11 cellular contexts compared by ENCODE assay signal in genomic region chr17:77129568-77130301, GRCh38. TPM values are rescaled to one million over a fixed set of nuclear protein-coding genes. Genes with fewer than 3 reads are reported as not detected.
DNase-seq lines count a peak whose midpoint lies in the region; ATAC-seq, FAIRE-seq and TF ChIP-seq lines count a peak whose summit lies in the region.
"Had no signal": no experiment of that assay in that cellular context is flagged by ENCODE, and none has a peak within 500 bp of the region (broad histone marks: within the 10 kb centered on the region; RNA-seq: fewer than 3 reads in every experiment).

No MANE protein-coding gene starts in this region.

- POLR2A ChIA-PET in activated naive CD8-positive, alpha-beta T cell treated with anti-CD3 and anti-CD28 coated beads, Interleukin-2, amount 10 ng/mL, durations not matched to agents 7 days and 5 days (lab: Charles Lee) = interaction anchor here (5.9 kb wide), 1 partner anchor 10 kb away, joined by 100 read pairs; the partner anchor contains the start of gene SEC14L1

- DNase-seq in DMS79 treated with DMSO at 0.1 percent for 48 hours (lab: John Stamatoyannopoulos, UW) (peak; percentile 11), DMS79 (lab: John Stamatoyannopoulos, UW) (no peak), GM12892 (ENCODE audit: insufficient read length) (no peak)
- no peak for DNase-seq in activated naive CD8-positive, alpha-beta T cell treated with anti-CD3 and anti-CD28 coated beads, Interleukin-2, amount 10 ng/mL, durations not matched to agents 7 days and 5 days
- DNase-seq in stimulated activated naive CD8-positive, alpha-beta T cell treated with anti-CD3 and anti-CD28 coated beads, Interleukin-15, amount 100 ng/mL, for 72 hours = no peak
- no peak for DNase-seq in stimulated activated CD4-positive, alpha-beta T cell treated with anti-CD3 and anti-CD28 coated beads, Interleukin-2, amount 100 ng/mL, for 24 hours
- DNase-seq: 8988T; activated CD4-positive, alpha-beta T cell treated with anti-CD3 and anti-CD28 coated beads, Interleukin-2, amount 50 U/mL, for 48 hours had no signal

- H3K27ac ChIP-seq in iPS-20b (ENCODE audit: low read length) = no peak overlapping the region

- H3K4me1 Mint-ChIP-seq in activated naive CD8-positive, alpha-beta T cell treated with anti-CD3 and anti-CD28 coated beads, Interleukin-2, amount 10 ng/mL, durations not matched to agents 7 days and 5 days = peaks cover 34% of the 10 kb centered on the region
- peaks cover 45% of the 10 kb centered on the region for H3K4me1 Mint-ChIP-seq in stimulated activated naive CD8-positive, alpha-beta T cell treated with anti-CD3 and anti-CD28 coated beads, Interleukin-15, amount 100 ng/mL, for 72 hours

- ATAC-seq in activated naive CD8-positive, alpha-beta T cell treated with anti-CD3 and anti-CD28 coated beads, Interleukin-2, amount 10 ng/mL, durations not matched to agents 7 days and 5 days (ENCODE audit: low read depth) = no peak
- no peak for ATAC-seq in stimulated activated naive CD8-positive, alpha-beta T cell treated with anti-CD3 and anti-CD28 coated beads, Interleukin-15, amount 100 ng/mL, for 72 hours
- no peak for ATAC-seq in HG03097 (IDR thresholded peaks at IDR 0.05; ENCODE audit: low FRiP score, unreplicated experiment)

- no peak for FAIRE-seq in GM12892 (lab: Jason Lieb, UNC)

- H3K4me3 Mint-ChIP-seq in activated naive CD8-positive, alpha-beta T cell treated with anti-CD3 and anti-CD28 coated beads, Interleukin-2, amount 10 ng/mL, durations not matched to agents 7 days and 5 days = no peak overlapping the region
- H3K4me3 Mint-ChIP-seq in stimulated activated naive CD8-positive, alpha-beta T cell treated with anti-CD3 and anti-CD28 coated beads, Interleukin-15, amount 100 ng/mL, for 72 hours = peak overlapping the region; percentile 26 to 66
- H3K4me3 Mint-ChIP-seq: memory B cell had no signal

- H3K36me3 Mint-ChIP-seq in activated naive CD8-positive, alpha-beta T cell treated with anti-CD3 and anti-CD28 coated beads, Interleukin-2, amount 10 ng/mL, durations not matched to agents 7 days and 5 days = peaks cover 4% of the 10 kb centered on the region
- H3K36me3 Mint-ChIP-seq: memory B cell had no signal

- no peaks in the 10 kb centered on the region for H3K36me3 ChIP-seq in iPS-20b (ENCODE audit: insufficient read depth, low read depth, low read length)

- H3K4me3 ChIP-seq in iPS-20b (ENCODE audit: low read length) = no peak overlapping the region

- H3K9ac ChIP-seq in iPS-20b (ENCODE audit: low read depth, low read length) = 0 out of 2 replicates have a peak overlapping the region, but pooled peaks have one; percentile 17

- H3K27me3 ChIP-seq in iPS-20b (ENCODE audit: insufficient read depth, low read length) = no peaks in the 10 kb centered on the region

- no peaks in the 10 kb centered on the region for H3K9me3 Mint-ChIP-seq in activated naive CD8-positive, alpha-beta T cell treated with anti-CD3 and anti-CD28 coated beads, Interleukin-2, amount 10 ng/mL, durations not matched to agents 7 days and 5 days
- H3K9me3 Mint-ChIP-seq in stimulated activated naive CD8-positive, alpha-beta T cell treated with anti-CD3 and anti-CD28 coated beads, Interleukin-15, amount 100 ng/mL, for 72 hours = no peaks in the 10 kb centered on the region
- H3K9me3 Mint-ChIP-seq: memory B cell had no signal

- no peaks in the 10 kb centered on the region for H3K9me3 ChIP-seq in iPS-20b (ENCODE audit: insufficient read depth, low read depth, low read length)

- H3K27ac Mint-ChIP-seq in activated naive CD8-positive, alpha-beta T cell treated with anti-CD3 and anti-CD28 coated beads, Interleukin-2, amount 10 ng/mL, durations not matched to agents 7 days and 5 days = peak overlapping the region; percentile 65
- peak overlapping the region; percentile 55 to 80 for H3K27ac Mint-ChIP-seq in stimulated activated naive CD8-positive, alpha-beta T cell treated with anti-CD3 and anti-CD28 coated beads, Interleukin-15, amount 100 ng/mL, for 72 hours
- H3K27ac Mint-ChIP-seq: memory B cell had no signal

- H3K4me1 ChIP-seq in iPS-20b (ENCODE audit: insufficient read depth, low read length) = no peaks in the 10 kb centered on the region

- H3K27me3 Mint-ChIP-seq in activated naive CD8-positive, alpha-beta T cell treated with anti-CD3 and anti-CD28 coated beads, Interleukin-2, amount 10 ng/mL, durations not matched to agents 7 days and 5 days = no peaks in the 10 kb centered on the region
- no peaks in the 10 kb centered on the region for H3K27me3 Mint-ChIP-seq in stimulated activated naive CD8-positive, alpha-beta T cell treated with anti-CD3 and anti-CD28 coated beads, Interleukin-15, amount 100 ng/mL, for 72 hours

- TF ChIP-seq POLR2A in GM12892 (IDR thresholded peaks at IDR 0.05; ENCODE audit: low read depth, low read length) = no peak

RNA-seq across cellular contexts. Expression of gene SEC14L1, which starts 11.0 kb away (rescaled TPM):
- total RNA-seq in activated naive CD8-positive, alpha-beta T cell treated with anti-CD3 and anti-CD28 coated beads, Interleukin-2, amount 10 ng/mL, durations not matched to agents 7 days and 5 days = 10 to 100 TPM; 74.6 to 77.5 TPM
- polyA plus RNA-seq in GM12892 (2012; ENCODE audit: missing spikeins) = 29.6 TPM
